11 cellular contexts compared by ENCODE assay signal in the genomic region with DNA sequence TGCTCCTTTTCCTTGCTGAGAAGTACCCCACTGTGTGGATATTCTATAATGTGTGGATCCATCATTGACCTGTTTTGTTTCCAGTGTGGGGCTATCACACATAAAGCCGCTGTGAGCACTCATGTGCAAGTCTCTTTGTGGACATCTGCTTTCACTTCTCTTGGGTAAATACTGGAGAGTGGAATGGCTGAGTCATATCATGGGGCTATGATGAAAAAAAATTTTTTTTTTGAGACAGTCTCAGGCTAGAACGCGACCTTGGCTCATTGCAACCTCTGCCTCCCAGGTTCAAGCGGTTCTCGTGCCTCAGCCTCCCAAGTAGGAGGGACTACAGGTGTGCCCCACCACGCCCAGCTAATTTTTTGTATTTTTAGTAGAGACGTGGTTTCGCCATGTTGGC. TPM values are rescaled to one million over a fixed set of nuclear protein-coding genes. Genes with fewer than 3 reads are reported as not detected.
DNase-seq lines count a peak whose midpoint lies in the region; ATAC-seq, FAIRE-seq and TF ChIP-seq lines count a peak whose summit lies in the region.
"Had no signal": no experiment of that assay in that cellular context is flagged by ENCODE, and none has a peak within 500 bp of the region (broad histone marks: within the 10 kb centered on the region; RNA-seq: fewer than 3 reads in every experiment).

No MANE protein-coding gene starts in this region.

- H3K27ac ChIP-seq in GM23248 (peak overlapping the region; percentile 54), gastroesophageal sphincter (no peak overlapping the region)
- H3K27ac ChIP-seq: epithelial cell of prostate, Peyer's patch had no signal

- H3K9me3 ChIP-seq in GM23248 (ENCODE audit: low read depth), result no peaks in the 10 kb centered on the region
- no peaks in the 10 kb centered on the region for H3K9me3 ChIP-seq in gastroesophageal sphincter
- H3K9me3 ChIP-seq in T-helper 17 cell (ENCODE audit: control insufficient read depth, low read length, poor library complexity, severe bottlenecking), result no peaks in the 10 kb centered on the region
- H3K9me3 ChIP-seq: Peyer's patch had no signal

- peaks cover 2% of the 10 kb centered on the region for H3K4me1 Mint-ChIP-seq in T-helper 17 cell

- DNase-seq in ACHN, result peak; percentile 46
- DNase-seq in GM23248, result peak; percentile 95
- peak; percentile 16 for DNase-seq in SIG-M5 (lab: John Stamatoyannopoulos, UW)
- DNase-seq in H54 (ENCODE audit: insufficient read length, low spot score), result no peak
- no peak for DNase-seq in T-helper 17 cell
- DNase-seq: Peyer's patch had no signal

- TF ChIP-seq POLR2A in gastroesophageal sphincter (IDR thresholded peaks at IDR 0.05), result no peak
- TF ChIP-seq POLR2A in H54 (IDR thresholded peaks at IDR 0.05; ENCODE audit: low read depth, low read length), result no peak

- H3K27me3 ChIP-seq in GM23248 (replicated peaks; ENCODE audit: insufficient read depth), result no peaks in the 10 kb centered on the region
- H3K27me3 ChIP-seq in gastroesophageal sphincter, result no peaks in the 10 kb centered on the region
- H3K27me3 ChIP-seq: Peyer's patch had no signal

- H3K27me3 Mint-ChIP-seq in T-helper 17 cell, result no peaks in the 10 kb centered on the region

- peak overlapping the region; percentile 20; the same call in 1 of the 2 replicates for H3K4me3 ChIP-seq in GM23248
- H3K4me3 ChIP-seq in gastroesophageal sphincter, result no peak overlapping the region
- H3K4me3 ChIP-seq: Peyer's patch had no signal

- WGBS in GM23248 (ENCODE audit: low coverage in 1 of 2, low lambda C conversion rate in 2 of 2, missing lambda C conversion rate in 2 of 2), 2 experiments, result 15 to 17% methylated on average over 8 of the region's 8 CpGs
- 71% methylated on average over 5 of the region's 8 CpGs; no CpG with 5 or more reads in 1 of the 2 donors for whole genome bisulfite sequencing in gastroesophageal sphincter (ENCODE audit: low coverage in 1 of 2), 2 donors

- H3K4me3 Mint-ChIP-seq in T-helper 17 cell, result no peak overlapping the region

- TF ChIP-seq CTCF in gastroesophageal sphincter (IDR thresholded peaks at IDR 0.05), result no peak

- ATAC-seq in gastroesophageal sphincter (peak; percentile 53), GM21423 (IDR thresholded peaks at IDR 0.05; ENCODE audit: unreplicated experiment) (no peak), HG02852 (IDR thresholded peaks at IDR 0.05; ENCODE audit: unreplicated experiment) (no peak), T-helper 17 cell (no peak)

- no peak overlapping the region for H2AFZ ChIP-seq in GM23248

- no peak overlapping the region for H3K27ac Mint-ChIP-seq in T-helper 17 cell

- H3K79me2 ChIP-seq in GM23248 (ENCODE audit: insufficient read depth), result no peaks in the 10 kb centered on the region

- FAIRE-seq in H54 (lab: Jason Lieb, UNC), result no peak
- FAIRE-seq: G401.6 had no signal

- H3K4me2 ChIP-seq in GM23248 (ENCODE audit: unreplicated experiment), result peak overlapping the region; percentile 42

- in situ Hi-C loops in ACHN (cut with HindIII; ENCODE audit: low pct_ligation_motif_present, low pct_unique_long_range_greater_than_20kb, low sequenced_read_pairs), result no loop called here
- in situ Hi-C loops in GM23248 (cut with MboI), result no loop called here

- H3K36me3 Mint-ChIP-seq in T-helper 17 cell (ENCODE audit: low read depth), result no peaks in the 10 kb centered on the region

- no peaks in the 10 kb centered on the region for H4K20me1 ChIP-seq in GM23248 (ENCODE audit: insufficient read depth)

- no peaks in the 10 kb centered on the region for H3K9me2 ChIP-seq in GM23248 (ENCODE audit: insufficient read depth)

- H3K9ac ChIP-seq in GM23248, result no peak overlapping the region

- H3K4me1 ChIP-seq in GM23248 (ENCODE audit: insufficient read depth) (peaks cover 4% of the 10 kb centered on the region; the same call in 1 of the 2 replicates), gastroesophageal sphincter (no peaks in the 10 kb centered on the region)
- H3K4me1 ChIP-seq: Peyer's patch had no signal

- H3K36me3 ChIP-seq in GM23248 (ENCODE audit: low read depth) (no peaks in the 10 kb centered on the region), gastroesophageal sphincter (no peaks in the 10 kb centered on the region)
- H3K36me3 ChIP-seq: Peyer's patch had no signal

- no peak for TF ChIP-seq EP300 in gastroesophageal sphincter (IDR thresholded peaks at IDR 0.05)

- peaks cover 4% of the 10 kb centered on the region; the same call in 1 of the 2 replicates for H3F3A ChIP-seq in GM23248 (ENCODE audit: insufficient read depth)

RNA-seq across cellular contexts. Expression of gene FAM118A, which starts 7.7 kb away (rescaled TPM):
- total RNA-seq in GM23248 (2014; rRNA removed; shearing (Covaris generic)), result 5.2 and 11.1 TPM in 2 replicates
- polyA plus RNA-seq in GM23248 (2016; fragmentation: Nextera tagmentation; extraction: Ambion mirVana), result 8.0 and 8.5 TPM in 2 replicates
- total RNA-seq in gastroesophageal sphincter, result 10 to 100 TPM; 17.4 to 82.9 (median 29.6) TPM
- total RNA-seq in T-helper 17 cell, result 100 to 1,000 TPM; 162 to 200 TPM

RNA-seq across cellular contexts. Expression of gene UPK3A, which starts 17.3 kb away (rescaled TPM):
- total RNA-seq in GM23248 (2014; rRNA removed; shearing (Covaris generic)), result not detected in 2 replicates
- polyA plus RNA-seq in GM23248 (2016; fragmentation: Nextera tagmentation; extraction: Ambion mirVana), result not detected in 2 replicates
- total RNA-seq in gastroesophageal sphincter, result not detected
- total RNA-seq in T-helper 17 cell, result under 1 TPM in 1 of 2 donors, not detected in 1; 0.37 TPM

Comparison
In these comparisons a context has a peak if more than half of its experiments do, and no peak if none do; other contexts are left out.
1. DNase-seq: peak in ACHN (single experiment), GM23248 (single experiment) and SIG-M5 (single experiment); none in H54 (single experiment) and T-helper 17 cell (0 of 3).